ENCODE assay signal across 8 cellular contexts in genomic region chrX:283115-283845, GRCh38. TPM values are rescaled to one million over a fixed set of nuclear protein-coding genes. Genes with fewer than 3 reads are reported as not detected.
DNase-seq lines count a peak whose midpoint lies in the region; ATAC-seq lines count a peak whose summit lies in the region.

No MANE protein-coding gene starts in this region.

- peaks cover 2 to 3% of the 10 kb centered on the region in 2 donors for H3K4me1 ChIP-seq in esophagus (ENCODE audit: control insufficient read depth in 2 of 2, insufficient read depth in 2 of 2, low read length in 1 of 2)

- DNase-seq in AG20443 (ENCODE audit: low spot score) = peak; percentile 94
- DNase-seq in activated CD8-positive, alpha-beta memory T cell treated with anti-CD3 and anti-CD28 coated beads for 1 hour (ENCODE audit: extremely low read depth in 1 of 2, low read depth in 1 of 2) = peak; percentile 57 to 76
- peak; percentile 85 for DNase-seq in naive B cell
- no peak for DNase-seq in NCI-H1048 (lab: John Stamatoyannopoulos, UW)

- peaks cover 3 to 30% (median 22%) of the 10 kb centered on the region in 3 donors for H3K4me1 Mint-ChIP-seq in naive B cell
- H3K4me1 Mint-ChIP-seq in stimulated activated memory B cell treated with anti-CD40 and anti-IgM and Interleukin-4, amounts not matched to agents 10 μg/mL and 1 μg/mL and 100 μg/mL, for 72 hours = peaks cover 27% of the 10 kb centered on the region

- 1 to 2% methylated on average over 44 to 45 of the region's 45 CpGs for WGBS in esophagus, 2 donors

- H3K27me3 ChIP-seq in esophagus (ENCODE audit: control insufficient read depth in 1 of 2, insufficient read depth in 2 of 2, low read length in 2 of 2) = no peaks in the 10 kb centered on the region

- H3K4me3 Mint-ChIP-seq in naive B cell = peak overlapping the region; percentile 84 to 99 (median 94)
- H3K4me3 Mint-ChIP-seq in stimulated activated memory B cell treated with anti-CD40 and anti-IgM and Interleukin-4, amounts not matched to agents 10 μg/mL and 1 μg/mL and 100 μg/mL, for 72 hours = peak overlapping the region; percentile 86

- no peaks in the 10 kb centered on the region for H3K9me3 ChIP-seq in esophagus (ENCODE audit: control insufficient read depth in 2 of 2, insufficient read depth in 1 of 2, low read depth in 1 of 2, low read length in 1 of 2)

- peak; percentile 97 for ATAC-seq in GM19438 (IDR thresholded peaks at IDR 0.05; ENCODE audit: low read depth, unreplicated experiment)
- peak; percentile 95 for ATAC-seq in HG03575 (IDR thresholded peaks at IDR 0.05; ENCODE audit: extremely low read depth, insufficient number of reproducible peaks, low FRiP score, unreplicated experiment)
- peak; percentile 98 to 99 for ATAC-seq in naive B cell (ENCODE audit: low read depth in 2 of 2)
- peak; percentile 99 for ATAC-seq in stimulated activated memory B cell treated with anti-CD40 and anti-IgM and Interleukin-4, amounts not matched to agents 10 μg/mL and 1 μg/mL and 100 μg/mL, for 72 hours

- no peaks in the 10 kb centered on the region for H3K9me3 Mint-ChIP-seq in naive B cell
- H3K9me3 Mint-ChIP-seq in stimulated activated memory B cell treated with anti-CD40 and anti-IgM and Interleukin-4, amounts not matched to agents 10 μg/mL and 1 μg/mL and 100 μg/mL, for 72 hours = no peaks in the 10 kb centered on the region

- peaks cover 0 to 15% of the 10 kb centered on the region in 2 donors for H3K36me3 ChIP-seq in esophagus (ENCODE audit: control insufficient read depth in 2 of 2, insufficient read depth in 2 of 2, low read length in 1 of 2)

- peaks cover 0 to 7% (median 0%) of the 10 kb centered on the region in 3 donors for H3K27me3 Mint-ChIP-seq in naive B cell
- H3K27me3 Mint-ChIP-seq in stimulated activated memory B cell treated with anti-CD40 and anti-IgM and Interleukin-4, amounts not matched to agents 10 μg/mL and 1 μg/mL and 100 μg/mL, for 72 hours = no peaks in the 10 kb centered on the region

- peak overlapping the region; percentile 69 to 78 for H3K27ac ChIP-seq in esophagus (ENCODE audit: low read depth in 2 of 2, low read length in 1 of 2)

- no peaks in the 10 kb centered on the region for H3K36me3 Mint-ChIP-seq in naive B cell
- peaks cover 10% of the 10 kb centered on the region for H3K36me3 Mint-ChIP-seq in stimulated activated memory B cell treated with anti-CD40 and anti-IgM and Interleukin-4, amounts not matched to agents 10 μg/mL and 1 μg/mL and 100 μg/mL, for 72 hours

- H3K4me3 ChIP-seq in esophagus (ENCODE audit: low read depth in 1 of 2, low read length in 2 of 2) = peak overlapping the region; percentile 58 to 68

- peak overlapping the region; percentile 69 to 98 (median 94) for H3K27ac Mint-ChIP-seq in naive B cell
- H3K27ac Mint-ChIP-seq in stimulated activated memory B cell treated with anti-CD40 and anti-IgM and Interleukin-4, amounts not matched to agents 10 μg/mL and 1 μg/mL and 100 μg/mL, for 72 hours = peak overlapping the region; percentile 84

RNA-seq across cellular contexts. Expression of gene PLCXD1, which starts 2.1 kb away (rescaled TPM):
- polyA plus RNA-seq in esophagus (10 to 100 TPM; 14.5 to 19.3 TPM), naive B cell (ENCODE audit: low read depth in 6 of 6) (1 to 10 TPM in 5 of 6 donors, not detected in 1; 2.6 to 6.5 (median 4.8) TPM)

RNA-seq across cellular contexts. Expression of gene GTPBP6, which starts 35.3 kb away (rescaled TPM):
- polyA plus RNA-seq in esophagus = 10 to 100 TPM; 26.4 to 35.3 TPM
- 10 to 100 TPM; 37.7 to 54.0 (median 41.6) TPM for polyA plus RNA-seq in naive B cell (ENCODE audit: low read depth in 6 of 6)
